In the genomic region with DNA sequence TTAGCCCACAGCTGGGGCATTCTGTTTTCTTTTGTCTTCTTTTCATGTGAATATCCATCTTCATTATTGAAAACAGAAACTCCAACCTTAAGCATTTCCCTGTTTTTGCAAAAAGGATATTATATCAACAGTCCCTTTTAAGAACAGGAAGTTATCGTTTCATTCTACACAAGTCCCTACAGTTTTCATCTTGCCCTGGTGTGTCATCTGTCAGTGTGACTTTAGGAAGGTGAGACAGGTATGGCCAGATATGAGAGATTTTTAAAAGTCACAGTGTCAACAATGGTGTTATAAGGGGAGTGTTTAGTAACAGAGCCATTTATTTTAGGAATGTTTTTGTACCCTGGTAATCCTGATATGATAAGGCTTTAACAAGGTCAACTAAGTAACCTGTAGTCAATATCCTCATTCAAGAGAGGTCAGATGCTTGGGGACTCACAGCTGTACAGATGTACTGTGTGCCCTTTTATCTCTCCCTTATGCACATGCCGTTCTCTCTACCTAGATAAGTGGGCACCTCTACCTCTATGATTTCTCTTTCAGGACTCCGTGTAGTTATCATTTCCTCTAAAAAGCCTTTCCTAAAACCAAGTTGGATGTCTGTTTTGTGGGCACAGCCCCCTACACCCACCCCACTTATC, we compare ENCODE assay signal across 10 cellular contexts.
DNase-seq lines count a peak whose midpoint lies in the region; ATAC-seq, FAIRE-seq and TF ChIP-seq lines count a peak whose summit lies in the region.
"Had no signal": no experiment of that assay in that cellular context is flagged by ENCODE, and none has a peak within 500 bp of the region (broad histone marks: within the 10 kb centered on the region; RNA-seq: fewer than 3 reads in every experiment).

No MANE protein-coding gene starts in this region.

- H4K20me1 ChIP-seq in Karpas-422 (ENCODE audit: insufficient read depth, low read depth, low read length), result peaks cover 29% of the 10 kb centered on the region; the same call in 1 of the 2 replicates
- H4K20me1 ChIP-seq in GM12878 (ENCODE audit: control insufficient read depth, insufficient read depth), result no peaks in the 10 kb centered on the region

- H3K27ac ChIP-seq in Karpas-422 (ENCODE audit: low read length) (peak overlapping the region; percentile 70), GM12878 (ENCODE audit: control insufficient read depth, insufficient read depth) (peak overlapping the region; percentile 67), psoas muscle (peak overlapping the region; percentile 80)

- no peak overlapping the region for H2AFZ ChIP-seq in Karpas-422 (ENCODE audit: low read length)
- no peak overlapping the region for H2AFZ ChIP-seq in GM12878 (ENCODE audit: control insufficient read depth, low read depth, low read length)

- TF ChIP-seq CTCF in GM12878 (IDR thresholded peaks at IDR 0.05 in 2 of 3, conservative IDR thresholded peaks at IDR 0.05 in 1 of 3; ENCODE audit: control insufficient read depth in 2 of 3, extremely low read depth in 1 of 3, insufficient read depth in 1 of 3, low read depth in 3 of 3, low read length in 3 of 3) (no peak), psoas muscle (IDR thresholded peaks at IDR 0.05) (no peak)

- RAD21 ChIA-PET in GM12878 (lab: Charles Lee; ENCODE audit: unreplicated experiment), result interaction anchor here (0.7 to 5.4 kb wide), 11 partner anchors 9 to 131 kb away, joined by 3 to 29 read pairs (median 5); no protein-coding TSS in a partner anchor

- BruUV-seq in GM12878 (replicated peaks; lab: Mats Ljungman, UMichigan), result no TSS peak

- H3K36me3 ChIP-seq in Karpas-422 (ENCODE audit: insufficient read depth, low read length), result no peaks in the 10 kb centered on the region
- H3K36me3 ChIP-seq in GM12878 (ENCODE audit: control insufficient read depth in 2 of 2, insufficient read depth in 2 of 2, low read length in 1 of 2), result peaks cover 1 to 4% of the 10 kb centered on the region in 2 experiments; a peak in 2 of 4 replicates
- H3K36me3 ChIP-seq in psoas muscle (ENCODE audit: insufficient read depth in 1 of 2, low read depth in 1 of 2), result no peaks in the 10 kb centered on the region

- H3K79me2 ChIP-seq in Karpas-422 (ENCODE audit: low read length) (peaks cover 90% of the 10 kb centered on the region), GM12878 (ENCODE audit: control insufficient read depth, insufficient read depth, low read length) (peaks cover 84% of the 10 kb centered on the region)

- ATAC-seq in GM12878, result peak; percentile 16
- ATAC-seq in psoas muscle, result no peak

- intact Hi-C loops in GM12878 (cut with micrococcal nuclease; ENCODE audit: unreplicated experiment) (no loop called here), psoas muscle (cut with DNase I) (no loop called here)

- no peak for TF ChIP-seq POLR2A in GM12878 (IDR thresholded peaks at IDR 0.05; ENCODE audit: low read depth, low read length)

- H3K9me3 ChIP-seq in Karpas-422 (ENCODE audit: low read length), result no peaks in the 10 kb centered on the region
- no peaks in the 10 kb centered on the region for H3K9me3 ChIP-seq in GM12878 (replicated peaks; ENCODE audit: control insufficient read depth, insufficient read depth, low read length)
- no peaks in the 10 kb centered on the region for H3K9me3 ChIP-seq in psoas muscle

- H3K4me2 ChIP-seq in Karpas-422 (ENCODE audit: low read depth, low read length, poor library complexity, severe bottlenecking) (peak overlapping the region; percentile 30), GM12878 (ENCODE audit: control insufficient read depth, insufficient read depth) (peak overlapping the region; percentile 31)

- H3K27me3 ChIP-seq in Karpas-422 (ENCODE audit: low read length) (no peaks in the 10 kb centered on the region), GM12878 (replicated peaks in 1 of 2; ENCODE audit: control insufficient read depth in 2 of 2, insufficient read depth in 2 of 2, low read length in 1 of 2) (no peaks in the 10 kb centered on the region), psoas muscle (ENCODE audit: insufficient read depth in 3 of 3, low read length in 2 of 3) (no peaks in the 10 kb centered on the region)

- SMC1A ChIA-PET in GM12878 (lab: Charles Lee; ENCODE audit: uncharacterized antibody, unreplicated experiment), result interaction anchor here (0.8 to 4.5 kb wide), 16 partner anchors 10 to 130 kb away, joined by 3 to 39 read pairs (median 5); no protein-coding TSS in a partner anchor

- FAIRE-seq in GM12878 (lab: Jason Lieb, UNC), result no peak

- peak overlapping the region; percentile 19; the same call in 1 of the 2 replicates for H3K9ac ChIP-seq in Karpas-422 (ENCODE audit: low read length)
- H3K9ac ChIP-seq in GM12878 (ENCODE audit: control insufficient read depth, insufficient read depth, low read length), result no peak overlapping the region

- TF ChIP-seq EP300 in GM12878 (IDR thresholded peaks at IDR 0.05; ENCODE audit: borderline replicate concordance in 1 of 2, control insufficient read depth in 1 of 2, low read depth in 2 of 2, low read length in 2 of 2), result no peak

- no peak overlapping the region for H3K4me3 ChIP-seq in Karpas-422 (ENCODE audit: low read length)
- no peak overlapping the region for H3K4me3 ChIP-seq in GM12878
- H3K4me3 ChIP-seq in psoas muscle, result no peak overlapping the region

- CTCF ChIA-PET in GM12878 (lab: Yijun Ruan, JAX), result interaction anchor here (1.0 to 3.4 kb wide), 8 partner anchors 14 to 131 kb away, joined by 4 to 16 read pairs (median 4); no protein-coding TSS in a partner anchor

- peak; percentile 57 for DNase-seq in DMS53 (lab: John Stamatoyannopoulos, UW)
- peak; percentile 47 for DNase-seq in Karpas-422
- DNase-seq in GM12878 (ENCODE audit: low read depth, low spot score), result no peak
- DNase-seq in psoas muscle, result no peak
- no peak for DNase-seq in G401 (ENCODE audit: low spot score)
- no peak for DNase-seq in T1000 (lab: John Stamatoyannopoulos, UW)
- no peak for DNase-seq in middle frontal gyrus (ENCODE audit: extremely low spot score, low spot score)
- DNase-seq: midbrain, NCI-H187, right cardiac atrium had no signal

- TF ChIP-seq RAD21 in GM12878 (IDR thresholded peaks at IDR 0.05; ENCODE audit: insufficient read depth, low read depth, low read length), result no peak

- POLR2A ChIA-PET in GM12878 (lab: Charles Lee), result interaction anchor here (0.7 to 2.1 kb wide), 7 partner anchors 9 to 316 kb away, joined by 3 to 12 read pairs (median 6); no protein-coding TSS in a partner anchor

- in situ Hi-C loops in GM12878 (cut with MboI) (no loop called here), G401 (cut with HindIII; ENCODE audit: low sequenced_read_pairs) (no loop called here)

- peaks cover 82% of the 10 kb centered on the region for H3K4me1 ChIP-seq in Karpas-422 (ENCODE audit: low read length)
- peaks cover 63% of the 10 kb centered on the region for H3K4me1 ChIP-seq in GM12878 (ENCODE audit: control insufficient read depth, insufficient read depth, low read length)
- H3K4me1 ChIP-seq in psoas muscle, result peaks cover 62% of the 10 kb centered on the region

- 44% methylated on average over 3 of the region's 3 CpGs for WGBS in GM12878 (ENCODE audit: insufficient coverage, insufficient replicate concordance, low lambda C conversion rate, missing lambda C conversion rate)
- WGBS in psoas muscle, 3 donors, result 60 to 75% (median 64%) methylated on average over 3 of the region's 3 CpGs

- H3K9me2 ChIP-seq in Karpas-422 (replicated peaks; ENCODE audit: insufficient read depth, low read length), result no peaks in the 10 kb centered on the region

TF ChIP-seq in GM12878, 131 proteins besides CTCF, POLR2A, EP300 and RAD21:
- TF ChIP-seq ZNF24 (IDR thresholded peaks at IDR 0.05), result no peak
- TF ChIP-seq MEF2A (IDR thresholded peaks at IDR 0.05; ENCODE audit: insufficient read depth, low read depth, low read length), result no peak
- TF ChIP-seq NFIC (IDR thresholded peaks at IDR 0.05; ENCODE audit: low read depth, low read length), result no peak
- TF ChIP-seq TAF1 (IDR thresholded peaks at IDR 0.05; ENCODE audit: borderline replicate concordance, low read depth, low read length), result no peak

Comparison
In these comparisons a context has a peak if more than half of its experiments do, and no peak if none do; other contexts are left out.
1. DNase-seq: peak in DMS53 (single experiment) and Karpas-422 (single experiment); none in GM12878 (single experiment), psoas muscle (0 of 2), G401 (single experiment), T1000 (single experiment) and middle frontal gyrus (single experiment).
2. Peak in every context shown above with its lines, with median percentiles within 50 percentile points of each other: H3K27ac ChIP-seq.